Comparison of ENCODE assay signal across 2 cellular contexts in genomic region chr6:108016283-108016682, GRCh38. TPM values are rescaled to one million over a fixed set of nuclear protein-coding genes. Genes with fewer than 3 reads are reported as not detected.
DNase-seq lines count a peak whose midpoint lies in the region; ATAC-seq, FAIRE-seq and TF ChIP-seq lines count a peak whose summit lies in the region.
"Not testable (repeated sequence)": the region's sequence is repeated elsewhere in the genome, so short reads cannot be mapped to it uniquely, and the experiment has no call there.

No MANE protein-coding gene starts in this region.

- WGBS in K562 (ENCODE audit: insufficient coverage, low coverage, missing lambda C conversion rate), result 31% methylated on average over 6 of the region's 6 CpGs

- not testable (repeated sequence) for FAIRE-seq in K562 (lab: Jason Lieb, UNC)

- H3K9ac ChIP-seq in K562 (ENCODE audit: insufficient read depth in 1 of 2, low read depth in 2 of 2, low read length in 2 of 2), result not testable (repeated sequence)

- H3K9me1 ChIP-seq in K562 (ENCODE audit: control insufficient read depth, insufficient read depth, low read length), result not testable (repeated sequence)

- H4K20me1 ChIP-seq in K562 (replicated peaks; ENCODE audit: control insufficient read depth, insufficient read depth, low read length), result not testable (repeated sequence)

- not testable (repeated sequence) for H3K79me2 ChIP-seq in K562 (ENCODE audit: control insufficient read depth, insufficient read depth, low read length)

- not testable (repeated sequence) for TF ChIP-seq POLR2A in K562 (conservative IDR thresholded peaks at IDR 0.05)

- not testable (repeated sequence) for H3K4me2 ChIP-seq in K562 (ENCODE audit: insufficient read depth, low read length)

- ATAC-seq in K562, result not testable (repeated sequence)

- not testable (repeated sequence) for BruUV-seq in K562 (replicated peaks; lab: Mats Ljungman, UMichigan)

- H3K4me3 ChIP-seq in HEK293 (ENCODE audit: low read depth, low read length); K562: not testable (repeated sequence)

- H3K9me3 ChIP-seq in HEK293 (ENCODE audit: control insufficient read depth, insufficient read depth, low read depth, low read length); K562 (replicated peaks; ENCODE audit: control insufficient read depth, insufficient read depth, low read depth, low read length): not testable (repeated sequence)

- not testable (repeated sequence) for H3K36me3 ChIP-seq in HEK293 (ENCODE audit: control insufficient read depth in 2 of 2, insufficient read depth in 1 of 2, low read length in 2 of 2); K562 (ENCODE audit: control insufficient read depth, insufficient read depth, low read length)

- not testable (repeated sequence) for TF ChIP-seq CTCF in HEK293 (tag by site-specific recombination; IDR thresholded peaks at IDR 0.05); K562 (IDR thresholded peaks at IDR 0.05 in 2 of 3, conservative IDR thresholded peaks at IDR 0.05 in 1 of 3; ENCODE audit: insufficient read depth in 2 of 3, low read depth in 1 of 3, low read length in 3 of 3)

- H3K27ac ChIP-seq in HEK293 (ENCODE audit: extremely low read depth, low read depth, low read length); K562 (ENCODE audit: extremely low read depth, low read depth, low read length): not testable (repeated sequence)

- not testable (repeated sequence) for H2AFZ ChIP-seq in K562 (ENCODE audit: low read depth, low read length)

- POLR2A ChIA-PET in HEK293 (lab: Yijun Ruan, JAX); K562 (lab: Yijun Ruan, JAX): not testable (repeated sequence)

- not testable (repeated sequence) for TF ChIP-seq RAD21 in K562 (CRISPR knock-in tag; conservative IDR thresholded peaks at IDR 0.05 in 1 of 2, IDR thresholded peaks at IDR 0.05 in 1 of 2)

- intact Hi-C loops in K562 (cut with micrococcal nuclease), result not testable (repeated sequence)

- not testable (repeated sequence) for DNase-seq in K562 (ENCODE audit: extremely low read depth in 1 of 4, low spot score in 3 of 4)

- H3K4me1 ChIP-seq in HEK293 (ENCODE audit: control insufficient read depth, insufficient read depth, low read length); K562 (replicated peaks in 1 of 2; ENCODE audit: control insufficient read depth in 2 of 2, insufficient read depth in 2 of 2, low read length in 2 of 2): not testable (repeated sequence)

- CTCF ChIA-PET in HEK293 (lab: Yijun Ruan, JAX); K562 (lab: Yijun Ruan, JAX; ENCODE audit: low intra/inter-chr PET ratio): not testable (repeated sequence)

- TF ChIP-seq EP300 in K562 (IDR thresholded peaks at IDR 0.05; ENCODE audit: low read length), result not testable (repeated sequence)

- in situ Hi-C loops in K562 (cut with MboI), result not testable (repeated sequence)

- H3K27me3 ChIP-seq in K562 (ENCODE audit: control insufficient read depth in 2 of 2, insufficient read depth in 2 of 2, low read length in 2 of 2), result not testable (repeated sequence)

TF ChIP-seq in HEK293, 187 proteins besides CTCF, POLR2A, EP300 and RAD21:
- TF ChIP-seq SETDB1 (IDR thresholded peaks at IDR 0.05; ENCODE audit: insufficient read length, low read length) (peak; percentile 47), ZNF707 (tag by site-specific recombination; IDR thresholded peaks at IDR 0.05) (peak; percentile 70)

TF ChIP-seq in K562, 482 proteins besides CTCF, POLR2A, EP300 and RAD21:
- TF ChIP-seq CBX3 (IDR thresholded peaks at IDR 0.05; ENCODE audit: borderline replicate concordance in 1 of 2, low read length in 2 of 2) (0 out of 3 replicates have a peak, but pooled peaks of 1 of the 2 experiments have one; percentile 19), ZFP36 (IDR thresholded peaks at IDR 0.05; ENCODE audit: low read depth, low read length, partially characterized antibody) (peak; percentile 89), ZNF707 (CRISPR knock-in tag; conservative IDR thresholded peaks at IDR 0.05) (peak; percentile 88)

RNA-seq across cellular contexts. Expression of gene OSTM1, which starts 58.3 kb away (rescaled TPM):
- total RNA-seq in K562 (2011; cell fraction: chromatin; rRNA removed; ENCODE audit: low replicate concordance), result 6.2 and 19.2 TPM in 2 replicates
- 7.7 and 8.6 TPM in 2 replicates for total RNA-seq in K562 (2011; cell fraction: nucleolus; rRNA removed)
- 11.4 and 19.8 TPM in 2 replicates for total RNA-seq in K562 (2011; cell fraction: nucleoplasm; rRNA removed)
- 16.3 and 26.2 TPM in 2 replicates for total RNA-seq in K562 (2014; rRNA removed)
- total RNA-seq in K562 (2014; rRNA removed; fragmentation: Illumina TruSeq; extraction: Trizol), result 20.2 and 24.9 TPM in 2 replicates
- total RNA-seq in K562 (2015; rRNA removed; fragmentation: Illumina TruSeq; extraction: Trizol), result 18.3 and 19.8 TPM in 2 replicates
- total RNA-seq in K562 (2021), result 26.6 and 29.5 TPM in 2 replicates
- 21.9 and 27.6 TPM in 2 replicates for polyA plus RNA-seq in K562 (2011; rRNA removed)
- 4.4 and 20.5 TPM in 2 replicates for polyA plus RNA-seq in K562 (2011; cell fraction: cytosol; rRNA removed)
- 10.1 and 13.0 TPM in 2 replicates for polyA plus RNA-seq in K562 (2011; cell fraction: nucleus; rRNA removed)
- polyA plus RNA-seq in K562 (2012), result 15.8 and 42.2 TPM in 2 replicates
- 9.9 and 10.1 TPM in 2 replicates for polyA plus RNA-seq in K562 (2014; fragmentation: Illumina TruSeq; extraction: Trizol)
- 1 to 10 TPM; 5.6 to 7.6 TPM for polyA plus RNA-seq in K562 (2014; fragmentation: Nextera tagmentation; extraction: Ambion mirVana)
- 7.2 and 9.3 TPM in 2 replicates for polyA plus RNA-seq in K562 (2014; rRNA removed)
- polyA minus RNA-seq in K562 (2011; rRNA and poly(A)+ RNA removed), result 22.5 and 24.7 TPM in 2 replicates
- 10.1 and 16.5 TPM in 2 replicates for polyA minus RNA-seq in K562 (2011; cell fraction: cytosol; rRNA and poly(A)+ RNA removed)
- polyA minus RNA-seq in K562 (2011; cell fraction: nucleus; rRNA and poly(A)+ RNA removed), result 8.5 and 10.9 TPM in 2 replicates

RNA-seq across cellular contexts. Expression of gene SEC63, which starts 58.3 kb away (rescaled TPM):
- total RNA-seq in K562 (2011; cell fraction: chromatin; rRNA removed; ENCODE audit: low replicate concordance), result 68.6 and 248 TPM in 2 replicates
- total RNA-seq in K562 (2011; cell fraction: nucleolus; rRNA removed), result 23.7 and 34.5 TPM in 2 replicates
- 68.9 and 98.9 TPM in 2 replicates for total RNA-seq in K562 (2011; cell fraction: nucleoplasm; rRNA removed)
- total RNA-seq in K562 (2014; rRNA removed), result 11.5 and 13.8 TPM in 2 replicates
- 28.4 and 33.2 TPM in 2 replicates for total RNA-seq in K562 (2014; rRNA removed; fragmentation: Illumina TruSeq; extraction: Trizol)
- 18.9 and 22.9 TPM in 2 replicates for total RNA-seq in K562 (2015; rRNA removed; fragmentation: Illumina TruSeq; extraction: Trizol)
- total RNA-seq in K562 (2021), result 71.8 and 74.6 TPM in 2 replicates
- polyA plus RNA-seq in K562 (2011; rRNA removed), result 47.1 and 61.6 TPM in 2 replicates
- polyA plus RNA-seq in K562 (2011; cell fraction: cytosol; rRNA removed), result 8.2 and 11.3 TPM in 2 replicates
- polyA plus RNA-seq in K562 (2011; cell fraction: nucleus; rRNA removed), result 11.2 and 18.3 TPM in 2 replicates
- 48.5 and 52.1 TPM in 2 replicates for polyA plus RNA-seq in K562 (2012)
- polyA plus RNA-seq in K562 (2014; fragmentation: Illumina TruSeq; extraction: Trizol), result 37.3 and 44.0 TPM in 2 replicates
- 10 to 100 TPM; 21.2 to 25.7 TPM for polyA plus RNA-seq in K562 (2014; fragmentation: Nextera tagmentation; extraction: Ambion mirVana)
- 30.0 and 32.2 TPM in 2 replicates for polyA plus RNA-seq in K562 (2014; rRNA removed)
- polyA minus RNA-seq in K562 (2011; rRNA and poly(A)+ RNA removed), result 41.3 and 59.5 TPM in 2 replicates
- 9.4 and 19.6 TPM in 2 replicates for polyA minus RNA-seq in K562 (2011; cell fraction: cytosol; rRNA and poly(A)+ RNA removed)
- 27.1 and 43.0 TPM in 2 replicates for polyA minus RNA-seq in K562 (2011; cell fraction: nucleus; rRNA and poly(A)+ RNA removed)
